10 cellular contexts compared by ENCODE assay signal in genomic region chr10:1054684-1055083, GRCh38. TPM values are rescaled to one million over a fixed set of nuclear protein-coding genes. Genes with fewer than 3 reads are reported as not detected.
DNase-seq lines count a peak whose midpoint lies in the region; ATAC-seq and TF ChIP-seq lines count a peak whose summit lies in the region.
"Had no signal": no experiment of that assay in that cellular context is flagged by ENCODE, and none has a peak within 500 bp of the region (broad histone marks: within the 10 kb centered on the region; RNA-seq: fewer than 3 reads in every experiment).

No MANE protein-coding gene starts in this region.

- no peak for ATAC-seq in activated CD8-positive, alpha-beta T cell treated with anti-CD3 and anti-CD28 coated beads for 36 hours
- ATAC-seq in upper lobe of left lung (ENCODE audit: low FRiP score in 2 of 2), result no peak
- ATAC-seq in GM21786 (IDR thresholded peaks at IDR 0.05; ENCODE audit: unreplicated experiment), result no peak

- H3K36me3 Mint-ChIP-seq in activated CD8-positive, alpha-beta T cell treated with anti-CD3 and anti-CD28 coated beads for 36 hours (ENCODE audit: low read depth), result peaks cover 42% of the 10 kb centered on the region

- H3K9me3 ChIP-seq in left ventricle myocardium inferior (replicated peaks), result no peaks in the 10 kb centered on the region
- no peaks in the 10 kb centered on the region for H3K9me3 ChIP-seq in iPS-18a (ENCODE audit: control insufficient read depth, low read depth, low read length)
- H3K9me3 ChIP-seq in upper lobe of left lung, result no peaks in the 10 kb centered on the region

- no peaks in the 10 kb centered on the region for H3K9me3 Mint-ChIP-seq in activated CD8-positive, alpha-beta T cell treated with anti-CD3 and anti-CD28 coated beads for 36 hours

- H3K27me3 ChIP-seq in left ventricle myocardium inferior (ENCODE audit: low read depth) (no peaks in the 10 kb centered on the region), iPS-18a (ENCODE audit: control insufficient read depth, insufficient read depth, low read length) (no peaks in the 10 kb centered on the region), upper lobe of left lung (no peaks in the 10 kb centered on the region)

- CTCF ChIA-PET in activated CD8-positive, alpha-beta T cell treated with anti-CD3 and anti-CD28 coated beads for 36 hours (lab: Charles Lee), result no interaction called here

- no peak for TF ChIP-seq CTCF in left ventricle myocardium inferior (IDR thresholded peaks at IDR 0.05; ENCODE audit: borderline replicate concordance)
- no peak for TF ChIP-seq CTCF in activated CD8-positive, alpha-beta T cell treated with anti-CD3 and anti-CD28 coated beads for 36 hours (IDR thresholded peaks at IDR 0.05)
- TF ChIP-seq CTCF in upper lobe of left lung (IDR thresholded peaks at IDR 0.05), result no peak
- TF ChIP-seq CTCF in lower leg skin (IDR thresholded peaks at IDR 0.05), result no peak

- peaks cover 30% of the 10 kb centered on the region for H3K36me3 ChIP-seq in left ventricle myocardium inferior
- peaks cover 30% of the 10 kb centered on the region for H3K36me3 ChIP-seq in iPS-18a (ENCODE audit: control insufficient read depth, low read depth, low read length)
- peaks cover 0 to 16% (median 2%) of the 10 kb centered on the region in 4 donors for H3K36me3 ChIP-seq in upper lobe of left lung

- no peaks in the 10 kb centered on the region for H3K27me3 Mint-ChIP-seq in activated CD8-positive, alpha-beta T cell treated with anti-CD3 and anti-CD28 coated beads for 36 hours

- peak overlapping the region; percentile 52 for H3K27ac Mint-ChIP-seq in activated CD8-positive, alpha-beta T cell treated with anti-CD3 and anti-CD28 coated beads for 36 hours

- peak overlapping the region; percentile 95 for H3K4me3 ChIP-seq in left ventricle myocardium inferior
- peak overlapping the region; percentile 97 for H3K4me3 ChIP-seq in iPS-18a (ENCODE audit: low read length)
- H3K4me3 ChIP-seq in upper lobe of left lung, result peak overlapping the region in 1 of 4 donors; percentile 63
- no peak overlapping the region for H3K4me3 ChIP-seq in lower leg skin (ENCODE audit: low read depth, poor library complexity, severe bottlenecking)

- TF ChIP-seq POLR2A in upper lobe of left lung (IDR thresholded peaks at IDR 0.05), result no peak
- no peak for TF ChIP-seq POLR2A in lower leg skin (IDR thresholded peaks at IDR 0.05)

- no peak for TF ChIP-seq EP300 in upper lobe of left lung (IDR thresholded peaks at IDR 0.05)

- POLR2A ChIA-PET in activated CD8-positive, alpha-beta T cell treated with anti-CD3 and anti-CD28 coated beads for 36 hours (lab: Charles Lee), result interaction anchor here (1.0 to 2.4 kb wide), 2 partner anchors 10 to 12 kb away, joined by 3 to 17 read pairs; no protein-coding TSS in a partner anchor

- peaks cover 95% of the 10 kb centered on the region for H3K4me1 ChIP-seq in left ventricle myocardium inferior
- H3K4me1 ChIP-seq in iPS-18a (ENCODE audit: control insufficient read depth, low read depth, low read length), result peaks cover 12% of the 10 kb centered on the region
- peaks cover 36 to 59% (median 52%) of the 10 kb centered on the region in 4 donors for H3K4me1 ChIP-seq in upper lobe of left lung

- H3K9ac ChIP-seq in iPS-18a (ENCODE audit: low read length), result no peak overlapping the region

- peak overlapping the region; percentile 97 for H3K4me3 Mint-ChIP-seq in activated CD8-positive, alpha-beta T cell treated with anti-CD3 and anti-CD28 coated beads for 36 hours

- intact Hi-C loops in left ventricle myocardium inferior (cut with micrococcal nuclease), result no loop called here
- intact Hi-C loops in cardiac septum (cut with DNase I), result loop anchor here (5.0 kb wide), 1 partner anchor 122 kb away; the partner anchor contains the start of gene LARP4B
- intact Hi-C loops in activated CD8-positive, alpha-beta T cell treated with anti-CD3 and anti-CD28 coated beads for 36 hours (cut with micrococcal nuclease), result loop anchor here (5.0 kb wide), 2 partner anchors 67 to 122 kb away; partner anchors contain the start of genes GTPBP4 and LARP4B
- intact Hi-C loops in lower leg skin (cut with DNase I; ENCODE audit: low total_unique reads), result no loop called here

- DNase-seq in left ventricle myocardium inferior (no peak), cardiac septum (ENCODE audit: low spot score) (no peak), upper lobe of left lung (no peak), lower leg skin (ENCODE audit: low spot score in 2 of 2) (no peak), cerebellar nuclear complex (lab: John Stamatoyannopoulos, UW) (no peak)
- DNase-seq in activated CD8-positive, alpha-beta T cell treated with anti-CD3 and anti-CD28 coated beads for 36 hours, result no peak
- DNase-seq: activated CD4-positive, alpha-beta T cell treated with anti-CD3 and anti-CD28 coated beads for 48 hours; NCI-H1930 had no signal

- WGBS in upper lobe of left lung, 2 donors, result 73% methylated on average over 6 of the region's 6 CpGs
- WGBS in lower leg skin, 2 donors, result 23 to 38% methylated on average over 6 of the region's 6 CpGs

- H3K4me1 Mint-ChIP-seq in activated CD8-positive, alpha-beta T cell treated with anti-CD3 and anti-CD28 coated beads for 36 hours (ENCODE audit: low read depth), result peaks cover 68% of the 10 kb centered on the region

- peak overlapping the region; percentile 99 for H3K27ac ChIP-seq in left ventricle myocardium inferior (replicated peaks)
- no peak overlapping the region for H3K27ac ChIP-seq in iPS-18a (ENCODE audit: low read length)
- peak overlapping the region in 3 of 4 donors; percentile 98 to 100 (median 99) for H3K27ac ChIP-seq in upper lobe of left lung

RNA-seq across cellular contexts. Expression of gene WDR37, which starts 1.5 kb away (rescaled TPM):
- 28.2 TPM for total RNA-seq in left ventricle myocardium inferior
- 28.1 TPM for total RNA-seq in cardiac septum
- 10 to 100 TPM; 17.2 to 17.9 TPM for total RNA-seq in activated CD8-positive, alpha-beta T cell treated with anti-CD3 and anti-CD28 coated beads for 36 hours
- 10 to 100 TPM; 18.1 to 31.4 (median 19.9) TPM for total RNA-seq in upper lobe of left lung
- total RNA-seq in lower leg skin, result 10 to 100 TPM in 2 of 4 donors, 1 to 10 TPM in 2; 9.4 to 18.9 (median 11.9) TPM

RNA-seq across cellular contexts. Expression of gene IDI1, which starts 5.8 kb away (rescaled TPM):
- total RNA-seq in left ventricle myocardium inferior (15.6 TPM), cardiac septum (28.9 TPM), upper lobe of left lung (100 to 1,000 TPM in 1 of 6 donors, 10 to 100 TPM in 5; 35.6 to 100 (median 79.1) TPM), lower leg skin (10 to 100 TPM; 24.8 to 51.7 (median 37.7) TPM)
- total RNA-seq in activated CD8-positive, alpha-beta T cell treated with anti-CD3 and anti-CD28 coated beads for 36 hours, result 10 to 100 TPM; 67.7 to 69.5 TPM

RNA-seq across cellular contexts. Expression of gene IDI2, which starts 29.0 kb away (rescaled TPM):
- total RNA-seq in left ventricle myocardium inferior, result 0.33 TPM
- total RNA-seq in cardiac septum, result 0.51 TPM
- total RNA-seq in activated CD8-positive, alpha-beta T cell treated with anti-CD3 and anti-CD28 coated beads for 36 hours, result not detected
- not detected for total RNA-seq in upper lobe of left lung
- not detected for total RNA-seq in lower leg skin

Comparison
In these comparisons a context has a peak if more than half of its experiments do, and no peak if none do; other contexts are left out.
1. intact Hi-C loops: an anchor here in cardiac septum (5.0 kb wide) and activated CD8-positive, alpha-beta T cell treated with anti-CD3 and anti-CD28 coated beads for 36 hours (5.0 kb wide); none called in left ventricle myocardium inferior and lower leg skin.